In the genomic region with DNA sequence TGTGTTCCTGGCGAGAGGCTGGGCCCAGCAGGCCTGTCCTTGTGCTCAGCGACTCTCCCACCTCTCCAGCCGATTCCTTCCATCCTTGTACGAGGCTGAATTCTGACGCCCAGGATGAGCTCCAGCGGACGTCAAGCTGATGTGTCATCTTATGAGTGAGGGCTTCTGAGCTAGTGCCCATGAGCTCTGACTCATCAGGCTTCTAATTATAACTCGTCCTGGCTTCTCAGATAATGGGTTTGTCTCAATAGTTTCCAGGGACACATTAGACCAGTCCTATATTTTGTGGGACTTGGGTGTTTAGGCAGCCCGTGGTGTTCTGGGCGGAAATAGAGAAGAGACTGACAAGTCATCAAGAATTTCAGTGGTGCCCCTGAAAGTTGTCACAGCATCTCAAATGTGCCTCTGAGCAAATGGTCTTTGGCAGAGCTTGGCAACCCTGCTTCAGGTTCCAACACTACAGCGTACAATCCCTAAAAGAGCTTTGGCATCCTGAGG, we compare ENCODE assay signal across 1 cellular context.
TF ChIP-seq lines count a peak whose summit lies in the region.

No MANE protein-coding gene starts in this region.

TF ChIP-seq in WTC11, 78 proteins besides CTCF, POLR2A, EP300 and RAD21 (continued from another document):
- TF ChIP-seq, protein P1, sequence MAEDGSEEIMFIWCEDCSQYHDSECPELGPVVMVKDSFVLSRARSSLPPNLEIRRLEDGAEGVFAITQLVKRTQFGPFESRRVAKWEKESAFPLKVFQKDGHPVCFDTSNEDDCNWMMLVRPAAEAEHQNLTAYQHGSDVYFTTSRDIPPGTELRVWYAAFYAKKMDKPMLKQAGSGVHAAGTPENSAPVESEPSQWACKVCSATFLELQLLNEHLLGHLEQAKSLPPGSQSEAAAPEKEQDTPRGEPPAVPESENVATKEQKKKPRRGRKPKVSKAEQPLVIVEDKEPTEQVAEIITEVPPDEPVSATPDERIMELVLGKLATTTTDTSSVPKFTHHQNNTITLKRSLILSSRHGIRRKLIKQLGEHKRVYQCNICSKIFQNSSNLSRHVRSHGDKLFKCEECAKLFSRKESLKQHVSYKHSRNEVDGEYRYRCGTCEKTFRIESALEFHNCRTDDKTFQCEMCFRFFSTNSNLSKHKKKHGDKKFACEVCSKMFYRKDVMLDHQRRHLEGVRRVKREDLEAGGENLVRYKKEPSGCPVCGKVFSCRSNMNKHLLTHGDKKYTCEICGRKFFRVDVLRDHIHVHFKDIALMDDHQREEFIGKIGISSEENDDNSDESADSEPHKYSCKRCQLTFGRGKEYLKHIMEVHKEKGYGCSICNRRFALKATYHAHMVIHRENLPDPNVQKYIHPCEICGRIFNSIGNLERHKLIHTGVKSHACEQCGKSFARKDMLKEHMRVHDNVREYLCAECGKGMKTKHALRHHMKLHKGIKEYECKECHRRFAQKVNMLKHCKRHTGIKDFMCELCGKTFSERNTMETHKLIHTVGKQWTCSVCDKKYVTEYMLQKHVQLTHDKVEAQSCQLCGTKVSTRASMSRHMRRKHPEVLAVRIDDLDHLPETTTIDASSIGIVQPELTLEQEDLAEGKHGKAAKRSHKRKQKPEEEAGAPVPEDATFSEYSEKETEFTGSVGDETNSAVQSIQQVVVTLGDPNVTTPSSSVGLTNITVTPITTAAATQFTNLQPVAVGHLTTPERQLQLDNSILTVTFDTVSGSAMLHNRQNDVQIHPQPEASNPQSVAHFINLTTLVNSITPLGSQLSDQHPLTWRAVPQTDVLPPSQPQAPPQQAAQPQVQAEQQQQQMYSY (CRISPR knock-in tag; IDR thresholded peaks at IDR 0.05), result no peak
- no peak for TF ChIP-seq PRRX2 (CRISPR knock-in tag; IDR thresholded peaks at IDR 0.05)
- TF ChIP-seq FOXP1 (CRISPR knock-in tag; IDR thresholded peaks at IDR 0.05; ENCODE audit: borderline replicate concordance), result no peak
- TF ChIP-seq NFATC4 (CRISPR knock-in tag; IDR thresholded peaks at IDR 0.05), result no peak
- TF ChIP-seq NFE2L1 (CRISPR knock-in tag; IDR thresholded peaks at IDR 0.05), result no peak
- no peak for TF ChIP-seq KAT7 (CRISPR knock-in tag; IDR thresholded peaks at IDR 0.05; ENCODE audit: borderline replicate concordance)
- TF ChIP-seq ZNF232 (CRISPR knock-in tag; IDR thresholded peaks at IDR 0.05), result no peak
- TF ChIP-seq RELA (CRISPR knock-in tag; IDR thresholded peaks at IDR 0.05; ENCODE audit: borderline replicate concordance), result no peak
